In genomic region chr21:33562389-33562788, GRCh38 we compare ENCODE assay signal across 15 cellular contexts. TPM values are rescaled to one million over a fixed set of nuclear protein-coding genes. Genes with fewer than 3 reads are reported as not detected.
A peak's percentile ranks its signal among the peaks of the same experiment; 100 is the strongest.
DNase-seq lines count a peak whose midpoint lies in the region; ATAC-seq, FAIRE-seq and TF ChIP-seq lines count a peak whose summit lies in the region.
"Had no signal": no experiment of that assay in that cellular context is flagged by ENCODE, and none has a peak within 500 bp of the region (broad histone marks: within the 10 kb centered on the region; RNA-seq: fewer than 3 reads in every experiment).

No MANE protein-coding gene starts in this region.

- peaks cover 69% of the 10 kb centered on the region for H3K4me1 Mint-ChIP-seq in activated T-cell treated with anti-CD3 and anti-CD28 coated beads, Interleukin-2, amount 50 U/mL, for 24 hours (ENCODE audit: low read depth)
- H3K4me1 Mint-ChIP-seq in central memory CD8-positive, alpha-beta T cell: peaks cover 42% of the 10 kb centered on the region

- intact Hi-C loops in transverse colon (cut with DNase I; ENCODE audit: low total_unique reads): no loop called here

- H3K4me3 Mint-ChIP-seq in activated T-cell treated with anti-CD3 and anti-CD28 coated beads, Interleukin-2, amount 50 U/mL, for 24 hours: no peak overlapping the region
- no peak overlapping the region for H3K4me3 Mint-ChIP-seq in central memory CD8-positive, alpha-beta T cell
- H3K4me3 Mint-ChIP-seq: CD4-positive, alpha-beta T cell had no signal

- H3K9me3 Mint-ChIP-seq in activated T-cell treated with anti-CD3 and anti-CD28 coated beads, Interleukin-2, amount 50 U/mL, for 24 hours: no peaks in the 10 kb centered on the region
- H3K9me3 Mint-ChIP-seq in central memory CD8-positive, alpha-beta T cell: no peaks in the 10 kb centered on the region
- H3K9me3 Mint-ChIP-seq: CD4-positive, alpha-beta T cell had no signal

- no peaks in the 10 kb centered on the region for H3K27me3 ChIP-seq in transverse colon
- H3K27me3 ChIP-seq: BLaER1 treated with 17β-estradiol and CSF1 and Interleukin-3, amounts not matched to agents 10 nM and 100 nM had no signal

- ATAC-seq in central memory CD8-positive, alpha-beta T cell (replicated peaks; ENCODE audit: extremely low read depth, poor library complexity, severe bottlenecking): no peak
- ATAC-seq in GM21367 (IDR thresholded peaks at IDR 0.05; ENCODE audit: unreplicated experiment): no peak

- in situ Hi-C loops in transverse colon (cut with MboI; ENCODE audit: low pct_ligation_motif_present in 1 of 4, low pct_unique_long_range_greater_than_20kb in 1 of 4, low sequenced_read_pairs in 3 of 4): no loop called here

- peaks cover 0 to 17% (median 7%) of the 10 kb centered on the region in 4 donors for H3K4me1 ChIP-seq in transverse colon
- H3K4me1 ChIP-seq: BLaER1 treated with 17β-estradiol and CSF1 and Interleukin-3, amounts not matched to agents 10 nM and 100 nM had no signal

- H3K36me3 ChIP-seq in transverse colon: peaks cover 0 to 69% (median 34%) of the 10 kb centered on the region in 4 donors

- peaks cover 87% of the 10 kb centered on the region for H3K36me3 Mint-ChIP-seq in activated T-cell treated with anti-CD3 and anti-CD28 coated beads, Interleukin-2, amount 50 U/mL, for 24 hours (ENCODE audit: low read depth)
- H3K36me3 Mint-ChIP-seq in central memory CD8-positive, alpha-beta T cell (ENCODE audit: insufficient read depth): peaks cover 55% of the 10 kb centered on the region

- TF ChIP-seq CTCF in transverse colon (IDR thresholded peaks at IDR 0.05): no peak

- peak; percentile 69 for FAIRE-seq in H54 (lab: Jason Lieb, UNC)
- FAIRE-seq: GM19239 had no signal

- H3K4me3 ChIP-seq in transverse colon: no peak overlapping the region
- H3K4me3 ChIP-seq: BLaER1 treated with 17β-estradiol and CSF1 and Interleukin-3, amounts not matched to agents 10 nM and 100 nM had no signal

- DNase-seq in activated T-cell treated with anti-CD3 and anti-CD28 coated beads, Interleukin-2, amount 50 U/mL, for 24 hours: no peak
- DNase-seq in activated T-cell treated with anti-CD3 and anti-CD28 coated beads, Interleukin-2, amount 50 U/mL, for 48 hours: no peak
- DNase-seq in H54 (ENCODE audit: insufficient read length, low spot score): no peak
- DNase-seq in central memory CD8-positive, alpha-beta T cell (ENCODE audit: low spot score in 2 of 2): no peak
- no peak for DNase-seq in HuH-7 (ENCODE audit: low spot score)
- no peak for DNase-seq in transverse colon
- DNase-seq: ACHN; Calu3; CD4-positive, alpha-beta T cell; DMS79 treated with DMSO at 0.1 percent for 48 hours; EL had no signal

- TF ChIP-seq POLR2A in H54 (IDR thresholded peaks at IDR 0.05; ENCODE audit: low read depth, low read length) (no peak), transverse colon (IDR thresholded peaks at IDR 0.05) (no peak)

- H3K27me3 Mint-ChIP-seq in activated T-cell treated with anti-CD3 and anti-CD28 coated beads, Interleukin-2, amount 50 U/mL, for 24 hours: no peaks in the 10 kb centered on the region
- no peaks in the 10 kb centered on the region for H3K27me3 Mint-ChIP-seq in central memory CD8-positive, alpha-beta T cell
- H3K27me3 Mint-ChIP-seq: CD4-positive, alpha-beta T cell had no signal

- H3K27ac Mint-ChIP-seq in activated T-cell treated with anti-CD3 and anti-CD28 coated beads, Interleukin-2, amount 50 U/mL, for 24 hours: peak overlapping the region; percentile 44
- peak overlapping the region; percentile 17 for H3K27ac Mint-ChIP-seq in central memory CD8-positive, alpha-beta T cell (ENCODE audit: low read depth)

- no peaks in the 10 kb centered on the region for H3K9me3 ChIP-seq in transverse colon
- H3K9me3 ChIP-seq: BLaER1 treated with 17β-estradiol and CSF1 and Interleukin-3, amounts not matched to agents 10 nM and 100 nM had no signal

- no peak for TF ChIP-seq EP300 in transverse colon (IDR thresholded peaks at IDR 0.05; ENCODE audit: low read depth)

- no peak overlapping the region for H3K27ac ChIP-seq in transverse colon
- H3K27ac ChIP-seq: BLaER1 treated with 17β-estradiol and CSF1 and Interleukin-3, amounts not matched to agents 10 nM and 100 nM; HL-60 had no signal

- WGBS in transverse colon (ENCODE audit: low coverage in 1 of 2), 2 donors: 90 to 97% methylated on average over 2 of the region's 2 CpGs

RNA-seq across cellular contexts. Expression of gene SON, which starts 19.6 kb away (rescaled TPM):
- total RNA-seq in transverse colon: 100 to 1,000 TPM; 183 to 465 (median 223) TPM

RNA-seq across cellular contexts. Expression of gene GART, which starts 20.5 kb away (rescaled TPM):
- total RNA-seq in transverse colon: 100 to 1,000 TPM in 1 of 4 donors, 10 to 100 TPM in 3; 23.9 to 123 (median 68.5) TPM

RNA-seq across cellular contexts. Expression of gene DONSON, which starts 26.1 kb away (rescaled TPM):
- 1 to 10 TPM; 1.8 to 6.5 (median 3.5) TPM for total RNA-seq in transverse colon
